8 cellular contexts compared by ENCODE assay signal in genomic region chr1:110407260-110408210, GRCh38. TPM values are rescaled to one million over a fixed set of nuclear protein-coding genes. Genes with fewer than 3 reads are reported as not detected.
A peak's percentile ranks its signal among the peaks of the same experiment; 100 is the strongest.
DNase-seq lines count a peak whose midpoint lies in the region; ATAC-seq, FAIRE-seq and TF ChIP-seq lines count a peak whose summit lies in the region.

Gene LAMTOR5 (minus strand): TSS chr1:110407694. CDS start chr1:110407620, 74 bp downstream.

- H2AFZ ChIP-seq in OCI-LY7 (ENCODE audit: low read length): peak within 1 kb of the TSS; percentile 85

- POLR2A ChIA-PET in OCI-LY7 (lab: Charles Lee): interaction anchor here (1.0 to 3.3 kb wide), 7 partner anchors 8 to 200 kb away, joined by 3 to 29 read pairs (median 4); partner anchors contain the start of gene RBM15

- peaks cover 34% of the 10 kb centered on the region for H3K79me2 ChIP-seq in OCI-LY7 (ENCODE audit: insufficient read depth, low read depth, low read length)

- TSS peak; percentile 88 for BruUV-seq in OCI-LY7 (replicated peaks; lab: Mats Ljungman, UMichigan)

- no peak for TF ChIP-seq CTCF in D721Med (IDR thresholded peaks at IDR 0.05; ENCODE audit: insufficient read depth, missing control alignments)
- TF ChIP-seq CTCF in OCI-LY7 (conservative IDR thresholded peaks at IDR 0.05; ENCODE audit: low read length): 0 out of 2 replicates have a peak, but pooled peaks have one; percentile 15

- WGBS in HUES64: 3% methylated on average over 76 of the region's 76 CpGs

- H3K9ac ChIP-seq in HUES64 (ENCODE audit: low read depth, low read length): peak within 1 kb of the TSS; percentile 86

- H4K20me1 ChIP-seq in OCI-LY7 (ENCODE audit: insufficient read depth, low read length): no peaks in the 10 kb centered on the region

- intact Hi-C loops in OCI-LY7 (cut with micrococcal nuclease; ENCODE audit: unreplicated experiment): loop anchor here (1.0 kb wide), 1 partner anchor 69 kb away; no protein-coding TSS in a partner anchor

- peaks cover 32% of the 10 kb centered on the region for H3K36me3 ChIP-seq in HUES64 (ENCODE audit: insufficient read depth, low read length)
- peaks cover 36% of the 10 kb centered on the region for H3K36me3 ChIP-seq in OCI-LY7 (ENCODE audit: insufficient read depth, low read length)

- no peaks in the 10 kb centered on the region; the same call in 1 of the 2 replicates for H3K4me1 ChIP-seq in HUES64 (ENCODE audit: insufficient read depth, low read length)
- peaks cover 24% of the 10 kb centered on the region for H3K4me1 ChIP-seq in OCI-LY7 (ENCODE audit: insufficient read depth, low read length, poor library complexity, severe bottlenecking)

- peak within 1 kb of the TSS; percentile 57 for H3K27ac ChIP-seq in HUES64 (ENCODE audit: low read depth, low read length)
- peak within 1 kb of the TSS; percentile 65 for H3K27ac ChIP-seq in OCI-LY7 (ENCODE audit: low read depth, low read length, poor library complexity, severe bottlenecking)

- peak; percentile 81 for DNase-seq in D721Med (ENCODE audit: insufficient read length, low spot score)
- DNase-seq in OCI-LY7 (ENCODE audit: low spot score): peak; percentile 91
- peak; percentile 93 for DNase-seq in activated T-cell treated with anti-CD3 and anti-CD28 coated beads for 24 hours (ENCODE audit: low read depth)
- DNase-seq in epidermal melanocyte (ENCODE audit: insufficient read length, low spot score): peak; percentile 75
- peak; percentile 91 for DNase-seq in middle frontal gyrus (ENCODE audit: extremely low spot score, low spot score)
- peak; percentile 83 to 89 for DNase-seq in stimulated activated CD8-positive, alpha-beta memory T cell treated with anti-CD3 and anti-CD28 coated beads, Interleukin-2, amount 100 ng/mL, for 48 hours (ENCODE audit: low read depth in 2 of 2)

- peak within 1 kb of the TSS; percentile 77 for H3K4me2 ChIP-seq in OCI-LY7 (ENCODE audit: low read length)

- H3K9me2 ChIP-seq in OCI-LY7 (ENCODE audit: insufficient read depth, low read length): no peaks in the 10 kb centered on the region

- peak; percentile 87 for ATAC-seq in GM21423 (IDR thresholded peaks at IDR 0.05; ENCODE audit: unreplicated experiment)

- CTCF ChIA-PET in OCI-LY7 (lab: Charles Lee; ENCODE audit: unreplicated experiment): interaction anchor here (0.9 kb wide), 1 partner anchor 205 kb away, joined by 3 read pairs; no protein-coding TSS in a partner anchor

- FAIRE-seq in D721Med (lab: Jason Lieb, UNC): no peak

- H3K4me3 ChIP-seq in HUES64 (ENCODE audit: low read length) (peak within 1 kb of the TSS; percentile 80), OCI-LY7 (ENCODE audit: low read depth, low read length, poor library complexity, severe bottlenecking) (peak within 1 kb of the TSS; percentile 80)

- H3K9me3 ChIP-seq in HUES64 (ENCODE audit: insufficient read depth, low read depth, low read length) (no peaks in the 10 kb centered on the region), OCI-LY7 (ENCODE audit: low read length) (no peaks in the 10 kb centered on the region)

- H3K27me3 ChIP-seq in HUES64 (ENCODE audit: insufficient read depth, low read length): no peaks in the 10 kb centered on the region

RNA-seq across cellular contexts. Expression of gene LAMTOR5, which starts in this region (rescaled TPM):
- polyA plus RNA-seq in HUES64 (2013, experiment 1 of 2): 94.3 TPM
- 104 TPM for polyA plus RNA-seq in HUES64 (2013, experiment 2 of 2)
- 109 and 111 TPM in 2 replicates for total RNA-seq in OCI-LY7 (2014; rRNA removed; shearing (Covaris generic))
- 104 and 123 TPM in 2 replicates for total RNA-seq in OCI-LY7 (2022)

Comparison
In these comparisons a context has a peak if more than half of its experiments do, and no peak if none do; other contexts are left out.
1. Peak in every context shown above with its lines: DNase-seq, ATAC-seq, H3K4me3 ChIP-seq and H3K27ac ChIP-seq.